19 cellular contexts compared by ENCODE assay signal in the genomic region with DNA sequence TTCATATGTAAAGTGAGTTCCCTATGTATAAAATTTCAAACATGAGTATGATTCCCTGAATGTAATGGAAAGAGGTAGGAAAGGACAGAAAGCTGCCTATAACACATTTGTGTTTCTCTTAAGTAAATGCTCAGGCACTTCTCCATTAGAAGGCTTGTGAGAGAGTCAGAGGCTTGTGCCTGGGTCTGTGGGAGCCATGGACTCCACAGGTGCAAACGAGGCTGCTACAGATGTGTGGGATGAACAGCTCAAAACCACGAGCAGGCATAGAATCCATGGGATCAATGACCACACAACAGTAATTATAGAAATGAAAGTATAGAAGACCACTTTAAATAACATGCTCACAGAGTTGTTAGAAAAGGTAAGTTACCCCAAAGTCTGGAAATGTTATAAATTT.
"Had no signal": no experiment of that assay in that cellular context is flagged by ENCODE, and none has a peak within 500 bp of the region (broad histone marks: within the 10 kb centered on the region; RNA-seq: fewer than 3 reads in every experiment).

No MANE protein-coding gene starts in this region.

- H3K9me3 Mint-ChIP-seq: dendritic cell treated with granulocyte-macrophage colony-stimulating factor and Interleukin-4, amounts not matched to agents 40 ng/mL and 50 ng/mL, for 4 days; natural killer cell; neural crest cell had no signal

- H3K4me3 Mint-ChIP-seq: dendritic cell treated with granulocyte-macrophage colony-stimulating factor and Interleukin-4, amounts not matched to agents 40 ng/mL and 50 ng/mL, for 4 days; natural killer cell; neural crest cell had no signal

- ATAC-seq: heart right ventricle, mucosa of descending colon, natural killer cell, sciatic nerve had no signal

- H3K27me3 Mint-ChIP-seq: dendritic cell treated with granulocyte-macrophage colony-stimulating factor and Interleukin-4, amounts not matched to agents 40 ng/mL and 50 ng/mL, for 4 days had no signal

- H3K27me3 ChIP-seq: esophagus squamous epithelium, heart right ventricle, spleen, stomach, transverse colon had no signal

- DNase-seq: esophagus squamous epithelium; heart right ventricle; kidney glomerular epithelial cell; mammary epithelial cell; mucosa of descending colon; natural killer cell; posterior cingulate gyrus; spleen; stimulated activated CD4-positive, alpha-beta T cell treated with anti-CD3 and anti-CD28 coated beads, Interleukin-15, amount 100 ng/mL, for 24 hours; stimulated activated CD4-positive, alpha-beta T cell treated with anti-CD3 and anti-CD28 coated beads, Interleukin-1b, Interleukin-23, amount 100 ng/mL, for 48 hours; stimulated activated CD4-positive, alpha-beta T cell treated with anti-CD3 and anti-CD28 coated beads, Interleukin-4, amount 100 ng/mL, for 24 hours; stimulated activated naive CD4-positive, alpha-beta T cell; stomach; substantia nigra; transverse colon had no signal

- H3K27ac ChIP-seq: esophagus squamous epithelium, heart right ventricle, spleen, stomach, thoracic aorta, transverse colon had no signal

- H3K27ac Mint-ChIP-seq: dendritic cell treated with granulocyte-macrophage colony-stimulating factor and Interleukin-4, amounts not matched to agents 40 ng/mL and 50 ng/mL, for 4 days had no signal

- H3K9me3 ChIP-seq: esophagus squamous epithelium, heart right ventricle, mucosa of descending colon, spleen, stomach, thoracic aorta, transverse colon had no signal

- H3K4me3 ChIP-seq: esophagus squamous epithelium, heart right ventricle, mucosa of descending colon, spleen, stomach, thoracic aorta, transverse colon had no signal

- H3K36me3 ChIP-seq: esophagus squamous epithelium, spleen, thoracic aorta, transverse colon had no signal

- H3K36me3 Mint-ChIP-seq: natural killer cell had no signal
